Comparison of ENCODE assay signal across 13 cellular contexts in the genomic region with DNA sequence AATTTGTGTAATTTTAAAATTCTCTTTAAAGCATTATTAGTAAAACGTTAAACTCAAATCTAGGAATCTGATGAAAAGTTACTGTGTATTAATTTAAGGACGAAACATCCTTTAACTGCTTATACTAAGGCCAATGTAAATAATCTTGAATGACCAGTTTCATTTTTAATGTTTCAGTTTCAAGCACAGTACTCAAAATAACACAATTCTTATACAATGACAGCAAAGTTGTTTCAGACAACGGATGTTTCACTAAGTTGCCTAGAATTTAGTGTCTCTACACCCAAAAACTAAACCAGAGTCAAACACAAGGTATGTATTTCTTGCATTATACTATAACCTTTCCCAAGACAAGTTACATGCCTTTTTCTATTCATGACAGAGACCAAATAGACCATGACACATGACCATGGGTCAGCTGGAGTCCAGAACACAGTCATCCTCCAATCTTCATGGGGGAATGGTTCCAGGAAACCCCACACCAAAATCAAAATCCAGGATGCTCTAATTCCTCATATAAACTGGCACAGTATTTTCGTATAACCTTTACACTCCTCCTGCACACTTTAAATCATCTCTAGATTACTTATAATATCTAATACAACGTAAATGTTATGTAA. TPM values are rescaled to one million over a fixed set of nuclear protein-coding genes. Genes with fewer than 3 reads are reported as not detected.
DNase-seq lines count a peak whose midpoint lies in the region; ATAC-seq, FAIRE-seq and TF ChIP-seq lines count a peak whose summit lies in the region.
"Had no signal": no experiment of that assay in that cellular context is flagged by ENCODE, and none has a peak within 500 bp of the region (broad histone marks: within the 10 kb centered on the region; RNA-seq: fewer than 3 reads in every experiment).

No MANE protein-coding gene starts in this region.

- H3K27ac Mint-ChIP-seq in CD8-positive, alpha-beta memory T cell: peak overlapping the region in 1 of 8 donors; percentile 61
- H3K27ac Mint-ChIP-seq in CD8-positive, alpha-beta T cell: no peak overlapping the region
- H3K27ac Mint-ChIP-seq: stimulated activated memory B cell treated with anti-CD40 and anti-IgM and Interleukin-4, amounts not matched to agents 10 μg/mL and 1 μg/mL and 100 μg/mL, for 72 hours had no signal

- peak; percentile 74 for ATAC-seq in GM19351 (IDR thresholded peaks at IDR 0.05; ENCODE audit: unreplicated experiment)
- peak; percentile 69 for ATAC-seq in HG02981 (IDR thresholded peaks at IDR 0.05; ENCODE audit: unreplicated experiment)
- ATAC-seq in CD8-positive, alpha-beta T cell: no peak
- ATAC-seq: stimulated activated memory B cell treated with anti-CD40 and anti-IgM and Interleukin-4, amounts not matched to agents 10 μg/mL and 1 μg/mL and 100 μg/mL, for 72 hours had no signal

- DNase-seq in CD8-positive, alpha-beta memory T cell: no peak
- peak; percentile 14 for DNase-seq in astrocyte of the hippocampus (ENCODE audit: low read depth, low spot score)
- DNase-seq in CD8-positive, alpha-beta T cell: no peak
- DNase-seq in DMS79 (lab: John Stamatoyannopoulos, UW): no peak
- DNase-seq in frontal cortex (ENCODE audit: low spot score in 2 of 2): no peak
- DNase-seq in SW480 (ENCODE audit: low spot score): no peak
- DNase-seq: activated gamma-delta T cell, C1 segment of cervical spinal cord, ovary, SHP77 treated with DMSO at 0.1 percent for 48 hours had no signal

- intact Hi-C loops in CD8-positive, alpha-beta T cell (cut with DNase I, micrococcal nuclease): loop anchor here in 1 of 2 experiments (10.0 kb wide), 1 partner anchor 704 kb away; no protein-coding TSS in a partner anchor

- CTCF ChIA-PET in CD8-positive, alpha-beta memory T cell (lab: Charles Lee): interaction anchor here (1.1 kb wide), 1 partner anchor 27 kb away, joined by 4 read pairs; no protein-coding TSS in a partner anchor
- CTCF ChIA-PET in CD8-positive, alpha-beta T cell (lab: Charles Lee): no interaction called here

- POLR2A ChIA-PET in CD8-positive, alpha-beta memory T cell (lab: Charles Lee): no interaction called here
- POLR2A ChIA-PET in CD8-positive, alpha-beta T cell (lab: Charles Lee): interaction anchor here (0.6 kb wide), 1 partner anchor 216 kb away, joined by 3 read pairs; no protein-coding TSS in a partner anchor

- peaks cover 0 to 25% (median 0%) of the 10 kb centered on the region in 3 donors for H3K36me3 Mint-ChIP-seq in CD8-positive, alpha-beta memory T cell
- peaks cover 18% of the 10 kb centered on the region for H3K36me3 Mint-ChIP-seq in CD8-positive, alpha-beta T cell

- H3K36me3 ChIP-seq in CD8-positive, alpha-beta memory T cell (ENCODE audit: insufficient read depth, low read length): no peaks in the 10 kb centered on the region
- no peaks in the 10 kb centered on the region for H3K36me3 ChIP-seq in CD8-positive, alpha-beta T cell (ENCODE audit: insufficient read depth, low read length)
- H3K36me3 ChIP-seq: ovary had no signal

- peak overlapping the region in 4 of 7 donors; percentile 26 to 66 (median 46) for H3K4me3 Mint-ChIP-seq in CD8-positive, alpha-beta memory T cell
- no peak overlapping the region for H3K4me3 Mint-ChIP-seq in CD8-positive, alpha-beta T cell
- H3K4me3 Mint-ChIP-seq: stimulated activated memory B cell treated with anti-CD40 and anti-IgM and Interleukin-4, amounts not matched to agents 10 μg/mL and 1 μg/mL and 100 μg/mL, for 72 hours had no signal

- no peak overlapping the region for H3K4me3 ChIP-seq in CD8-positive, alpha-beta memory T cell (ENCODE audit: low read length)
- H3K4me3 ChIP-seq in CD8-positive, alpha-beta T cell (ENCODE audit: low read depth, low read length): no peak overlapping the region
- H3K4me3 ChIP-seq: ovary had no signal

- peaks cover 43% of the 10 kb centered on the region for H3K4me1 ChIP-seq in CD8-positive, alpha-beta memory T cell (ENCODE audit: insufficient read depth, low read length)
- H3K4me1 ChIP-seq in CD8-positive, alpha-beta T cell (ENCODE audit: insufficient read depth, low read length): peaks cover 21% of the 10 kb centered on the region

- H3K27ac ChIP-seq in CD8-positive, alpha-beta memory T cell (ENCODE audit: low read depth, low read length): no peak overlapping the region
- H3K27ac ChIP-seq in CD8-positive, alpha-beta T cell (ENCODE audit: low read depth, low read length): no peak overlapping the region
- H3K27ac ChIP-seq: ovary had no signal

- peaks cover 55 to 80% (median 74%) of the 10 kb centered on the region in 3 donors for H3K4me1 Mint-ChIP-seq in CD8-positive, alpha-beta memory T cell
- H3K4me1 Mint-ChIP-seq in CD8-positive, alpha-beta T cell (ENCODE audit: low read depth): peaks cover 73% of the 10 kb centered on the region

- no peaks in the 10 kb centered on the region for H3K27me3 ChIP-seq in CD8-positive, alpha-beta memory T cell (ENCODE audit: insufficient read depth, low read length, poor library complexity, severe bottlenecking)
- H3K27me3 ChIP-seq in CD8-positive, alpha-beta T cell (ENCODE audit: insufficient read depth, low read length): no peaks in the 10 kb centered on the region
- H3K27me3 ChIP-seq: ovary had no signal

- H3K27me3 Mint-ChIP-seq in CD8-positive, alpha-beta memory T cell: no peaks in the 10 kb centered on the region
- no peaks in the 10 kb centered on the region for H3K27me3 Mint-ChIP-seq in CD8-positive, alpha-beta T cell (ENCODE audit: low read depth)
- H3K27me3 Mint-ChIP-seq: stimulated activated memory B cell treated with anti-CD40 and anti-IgM and Interleukin-4, amounts not matched to agents 10 μg/mL and 1 μg/mL and 100 μg/mL, for 72 hours had no signal

- no peaks in the 10 kb centered on the region for H3K9me3 Mint-ChIP-seq in CD8-positive, alpha-beta memory T cell
- H3K9me3 Mint-ChIP-seq in CD8-positive, alpha-beta T cell: no peaks in the 10 kb centered on the region
- H3K9me3 Mint-ChIP-seq: stimulated activated memory B cell treated with anti-CD40 and anti-IgM and Interleukin-4, amounts not matched to agents 10 μg/mL and 1 μg/mL and 100 μg/mL, for 72 hours had no signal

- no peak for TF ChIP-seq CTCF in CD8-positive, alpha-beta T cell (IDR thresholded peaks at IDR 0.05)

- no peaks in the 10 kb centered on the region for H3K9me3 ChIP-seq in CD8-positive, alpha-beta memory T cell (ENCODE audit: low read length)
- no peaks in the 10 kb centered on the region for H3K9me3 ChIP-seq in CD8-positive, alpha-beta T cell (ENCODE audit: low read length)
- H3K9me3 ChIP-seq: ovary had no signal

- no peak for FAIRE-seq in frontal cortex (lab: Jason Lieb, UNC)

RNA-seq across cellular contexts. Expression of a gene that starts 7.7 kb away (rescaled TPM):
- total RNA-seq in CD8-positive, alpha-beta memory T cell: 10 to 100 TPM; 26.1 to 27.0 TPM
- 13.4 TPM for polyA plus RNA-seq in CD8-positive, alpha-beta memory T cell
- total RNA-seq in CD8-positive, alpha-beta T cell: 10 to 100 TPM; 32.3 to 32.6 TPM
- 47.7 TPM for total RNA-seq in frontal cortex
